In the genomic region with DNA sequence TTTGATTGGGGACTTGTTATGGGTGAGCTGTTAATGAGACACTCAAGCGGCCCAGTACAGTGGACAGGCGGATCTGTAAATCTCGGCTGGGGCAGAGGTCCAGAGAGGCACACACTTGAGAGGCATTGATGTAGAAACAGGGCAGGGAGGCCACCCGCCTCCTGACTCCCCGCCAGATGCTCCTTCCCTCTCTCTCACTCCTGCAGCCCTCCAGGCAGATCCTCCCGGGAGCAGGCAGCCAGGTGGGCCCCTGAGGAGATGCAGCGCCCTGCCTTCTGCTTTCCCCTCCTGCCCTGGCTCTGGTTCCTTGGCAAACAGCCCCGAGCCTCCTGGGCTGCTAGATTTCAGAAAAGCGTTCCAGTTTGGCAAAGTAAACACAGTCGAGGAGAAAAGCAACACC, we compare ENCODE assay signal across 11 cellular contexts. TPM values are rescaled to one million over a fixed set of nuclear protein-coding genes. Genes with fewer than 3 reads are reported as not detected.
A peak's percentile ranks its signal among the peaks of the same experiment; 100 is the strongest.
DNase-seq lines count a peak whose midpoint lies in the region; ATAC-seq, FAIRE-seq and TF ChIP-seq lines count a peak whose summit lies in the region.
"Had no signal": no experiment of that assay in that cellular context is flagged by ENCODE, and none has a peak within 500 bp of the region (broad histone marks: within the 10 kb centered on the region; RNA-seq: fewer than 3 reads in every experiment).

No MANE protein-coding gene starts in this region.

- peak; percentile 83 for ATAC-seq in sciatic nerve
- ATAC-seq in GM21367 (IDR thresholded peaks at IDR 0.05; ENCODE audit: unreplicated experiment) = no peak
- ATAC-seq: GM12878 had no signal

- DNase-seq in NCI-H345 (lab: John Stamatoyannopoulos, UW) (peak; percentile 50), cerebellar cortex (ENCODE audit: low spot score) (peak; percentile 88), sciatic nerve (ENCODE audit: low spot score) (no peak), small intestine (no peak)
- DNase-seq in stimulated activated CD4-positive, alpha-beta T cell treated with anti-CD3 and anti-CD28 coated beads, Interleukin-15, amount 100 ng/mL, for 24 hours = no peak
- DNase-seq: activated T-cell treated with anti-CD3 and anti-CD28 coated beads, Interleukin-2, amount 50 U/mL, for 1 hour; Caco-2 had no signal

- 17 to 22% (median 22%) methylated on average over 9 to 10 of the region's 10 CpGs for WGBS in small intestine, 3 donors

- H3K9me3 ChIP-seq in HEK293 (ENCODE audit: control insufficient read depth, insufficient read depth, low read depth, low read length) (no peaks in the 10 kb centered on the region), small intestine (ENCODE audit: control insufficient read depth, low read depth) (no peaks in the 10 kb centered on the region)
- H3K9me3 ChIP-seq: Caco-2 had no signal

- TF ChIP-seq CTCF in HEK293 (tag by site-specific recombination; IDR thresholded peaks at IDR 0.05) = no peak

- POLR2A ChIA-PET in HEK293 (lab: Yijun Ruan, JAX) = no interaction called here

- intact Hi-C loops in sciatic nerve (cut with DNase I) = no loop called here

- H3K4me1 ChIP-seq in HEK293 (ENCODE audit: control insufficient read depth, insufficient read depth, low read length) (peaks cover 6% of the 10 kb centered on the region; the same call in 1 of the 2 replicates), small intestine (ENCODE audit: control insufficient read depth in 2 of 2, insufficient read depth in 1 of 2, low read depth in 1 of 2, low read length in 1 of 2) (no peaks in the 10 kb centered on the region)
- H3K4me1 ChIP-seq: Caco-2 had no signal

- H3K27me3 ChIP-seq in small intestine (ENCODE audit: control insufficient read depth in 2 of 2, insufficient read depth in 2 of 2, low read length in 2 of 2) = peaks cover 0 to 5% of the 10 kb centered on the region in 2 donors

- H3K36me3 ChIP-seq in HEK293 (ENCODE audit: control insufficient read depth in 2 of 2, insufficient read depth in 1 of 2, low read length in 2 of 2) (no peaks in the 10 kb centered on the region), small intestine (ENCODE audit: control insufficient read depth in 2 of 2, insufficient read depth in 2 of 2, low read length in 2 of 2) (no peaks in the 10 kb centered on the region)

- FAIRE-seq in small intestine (lab: Jason Lieb, UNC) = no peak
- FAIRE-seq: bronchial epithelial cell, GM12878 had no signal

- CTCF ChIA-PET in HEK293 (lab: Yijun Ruan, JAX) = interaction anchor here (0.8 to 2.7 kb wide), 3 partner anchors 14 to 175 kb away, joined by 4 to 20 read pairs (median 17); no protein-coding TSS in a partner anchor

- no peak overlapping the region for H3K4me3 ChIP-seq in HEK293 (ENCODE audit: low read depth, low read length)
- no peak overlapping the region for H3K4me3 ChIP-seq in small intestine (ENCODE audit: low read depth in 1 of 2, low read length in 2 of 2)
- H3K4me3 ChIP-seq: GM12878 had no signal

- no peak overlapping the region for H3K27ac ChIP-seq in HEK293 (ENCODE audit: extremely low read depth, low read depth, low read length)
- no peak overlapping the region for H3K27ac ChIP-seq in small intestine (ENCODE audit: low read depth in 1 of 2, low read length in 1 of 2)

TF ChIP-seq in HEK293, 187 proteins besides CTCF, POLR2A, EP300 and RAD21 (continues in another document):
- TF ChIP-seq ZNF76 (tag by site-specific recombination; IDR thresholded peaks at IDR 0.05; ENCODE audit: borderline replicate concordance, low read depth) (no peak), ZSCAN23 (tag by site-specific recombination; IDR thresholded peaks at IDR 0.05) (no peak), ZNF146 (tag by site-specific recombination; IDR thresholded peaks at IDR 0.05) (no peak), GLIS2 (tag by site-specific recombination; IDR thresholded peaks at IDR 0.05) (peak; percentile 62), ZNF133 (tag by site-specific recombination; IDR thresholded peaks at IDR 0.05) (no peak), ZNF350 (tag by site-specific recombination; IDR thresholded peaks at IDR 0.05) (no peak), ZNF623 (tag by site-specific recombination; IDR thresholded peaks at IDR 0.05) (no peak), ZNF707 (tag by site-specific recombination; IDR thresholded peaks at IDR 0.05) (no peak), ZNF571 (tag by site-specific recombination; IDR thresholded peaks at IDR 0.05) (no peak), ZNF561 (tag by site-specific recombination; IDR thresholded peaks at IDR 0.05; ENCODE audit: borderline replicate concordance) (no peak), ZNF768 (tag by site-specific recombination; IDR thresholded peaks at IDR 0.05) (no peak), OSR2 (tag by site-specific recombination; IDR thresholded peaks at IDR 0.05) (no peak), ZNF548 (tag by site-specific recombination; IDR thresholded peaks at IDR 0.05) (no peak), ZNF335 (tag by site-specific recombination; conservative IDR thresholded peaks at IDR 0.05) (peak; percentile 59), HOXA7 (CRISPR knock-in tag; IDR thresholded peaks at IDR 0.05; ENCODE audit: borderline replicate concordance) (no peak), GFI1B (tag by site-specific recombination; IDR thresholded peaks at IDR 0.05) (no peak), ZNF391 (tag by site-specific recombination; IDR thresholded peaks at IDR 0.05; ENCODE audit: borderline replicate concordance, low read depth) (no peak), ZNF223 (tag by site-specific recombination; IDR thresholded peaks at IDR 0.05) (no peak)
- TF ChIP-seq, protein P1, sequence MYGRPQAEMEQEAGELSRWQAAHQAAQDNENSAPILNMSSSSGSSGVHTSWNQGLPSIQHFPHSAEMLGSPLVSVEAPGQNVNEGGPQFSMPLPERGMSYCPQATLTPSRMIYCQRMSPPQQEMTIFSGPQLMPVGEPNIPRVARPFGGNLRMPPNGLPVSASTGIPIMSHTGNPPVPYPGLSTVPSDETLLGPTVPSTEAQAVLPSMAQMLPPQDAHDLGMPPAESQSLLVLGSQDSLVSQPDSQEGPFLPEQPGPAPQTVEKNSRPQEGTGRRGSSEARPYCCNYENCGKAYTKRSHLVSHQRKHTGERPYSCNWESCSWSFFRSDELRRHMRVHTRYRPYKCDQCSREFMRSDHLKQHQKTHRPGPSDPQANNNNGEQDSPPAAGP (tag by site-specific recombination; IDR thresholded peaks at IDR 0.05) = no peak
- TF ChIP-seq, protein P2, sequence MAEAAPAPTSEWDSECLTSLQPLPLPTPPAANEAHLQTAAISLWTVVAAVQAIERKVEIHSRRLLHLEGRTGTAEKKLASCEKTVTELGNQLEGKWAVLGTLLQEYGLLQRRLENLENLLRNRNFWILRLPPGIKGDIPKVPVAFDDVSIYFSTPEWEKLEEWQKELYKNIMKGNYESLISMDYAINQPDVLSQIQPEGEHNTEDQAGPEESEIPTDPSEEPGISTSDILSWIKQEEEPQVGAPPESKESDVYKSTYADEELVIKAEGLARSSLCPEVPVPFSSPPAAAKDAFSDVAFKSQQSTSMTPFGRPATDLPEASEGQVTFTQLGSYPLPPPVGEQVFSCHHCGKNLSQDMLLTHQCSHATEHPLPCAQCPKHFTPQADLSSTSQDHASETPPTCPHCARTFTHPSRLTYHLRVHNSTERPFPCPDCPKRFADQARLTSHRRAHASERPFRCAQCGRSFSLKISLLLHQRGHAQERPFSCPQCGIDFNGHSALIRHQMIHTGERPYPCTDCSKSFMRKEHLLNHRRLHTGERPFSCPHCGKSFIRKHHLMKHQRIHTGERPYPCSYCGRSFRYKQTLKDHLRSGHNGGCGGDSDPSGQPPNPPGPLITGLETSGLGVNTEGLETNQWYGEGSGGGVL (tag by site-specific recombination; IDR thresholded peaks at IDR 0.05) = peak; percentile 44
- TF ChIP-seq, protein P3, sequence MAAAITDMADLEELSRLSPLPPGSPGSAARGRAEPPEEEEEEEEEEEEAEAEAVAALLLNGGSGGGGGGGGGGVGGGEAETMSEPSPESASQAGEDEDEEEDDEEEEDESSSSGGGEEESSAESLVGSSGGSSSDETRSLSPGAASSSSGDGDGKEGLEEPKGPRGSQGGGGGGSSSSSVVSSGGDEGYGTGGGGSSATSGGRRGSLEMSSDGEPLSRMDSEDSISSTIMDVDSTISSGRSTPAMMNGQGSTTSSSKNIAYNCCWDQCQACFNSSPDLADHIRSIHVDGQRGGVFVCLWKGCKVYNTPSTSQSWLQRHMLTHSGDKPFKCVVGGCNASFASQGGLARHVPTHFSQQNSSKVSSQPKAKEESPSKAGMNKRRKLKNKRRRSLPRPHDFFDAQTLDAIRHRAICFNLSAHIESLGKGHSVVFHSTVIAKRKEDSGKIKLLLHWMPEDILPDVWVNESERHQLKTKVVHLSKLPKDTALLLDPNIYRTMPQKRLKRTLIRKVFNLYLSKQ (tag by site-specific recombination; IDR thresholded peaks at IDR 0.05; ENCODE audit: borderline replicate concordance) = no peak
- TF ChIP-seq, protein P4, sequence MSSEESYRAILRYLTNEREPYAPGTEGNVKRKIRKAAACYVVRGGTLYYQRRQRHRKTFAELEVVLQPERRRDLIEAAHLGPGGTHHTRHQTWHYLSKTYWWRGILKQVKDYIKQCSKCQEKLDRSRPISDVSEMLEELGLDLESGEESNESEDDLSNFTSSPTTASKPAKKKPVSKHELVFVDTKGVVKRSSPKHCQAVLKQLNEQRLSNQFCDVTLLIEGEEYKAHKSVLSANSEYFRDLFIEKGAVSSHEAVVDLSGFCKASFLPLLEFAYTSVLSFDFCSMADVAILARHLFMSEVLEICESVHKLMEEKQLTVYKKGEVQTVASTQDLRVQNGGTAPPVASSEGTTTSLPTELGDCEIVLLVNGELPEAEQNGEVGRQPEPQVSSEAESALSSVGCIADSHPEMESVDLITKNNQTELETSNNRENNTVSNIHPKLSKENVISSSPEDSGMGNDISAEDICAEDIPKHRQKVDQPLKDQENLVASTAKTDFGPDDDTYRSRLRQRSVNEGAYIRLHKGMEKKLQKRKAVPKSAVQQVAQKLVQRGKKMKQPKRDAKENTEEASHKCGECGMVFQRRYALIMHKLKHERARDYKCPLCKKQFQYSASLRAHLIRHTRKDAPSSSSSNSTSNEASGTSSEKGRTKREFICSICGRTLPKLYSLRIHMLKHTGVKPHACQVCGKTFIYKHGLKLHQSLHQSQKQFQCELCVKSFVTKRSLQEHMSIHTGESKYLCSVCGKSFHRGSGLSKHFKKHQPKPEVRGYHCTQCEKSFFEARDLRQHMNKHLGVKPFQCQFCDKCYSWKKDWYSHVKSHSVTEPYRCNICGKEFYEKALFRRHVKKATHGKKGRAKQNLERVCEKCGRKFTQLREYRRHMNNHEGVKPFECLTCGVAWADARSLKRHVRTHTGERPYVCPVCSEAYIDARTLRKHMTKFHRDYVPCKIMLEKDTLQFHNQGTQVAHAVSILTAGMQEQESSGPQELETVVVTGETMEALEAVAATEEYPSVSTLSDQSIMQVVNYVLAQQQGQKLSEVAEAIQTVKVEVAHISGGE (tag by site-specific recombination; conservative IDR thresholded peaks at IDR 0.05; ENCODE audit: low read depth) = no peak

RNA-seq across cellular contexts. Expression of a gene that starts 29.2 kb away (rescaled TPM):
- 0.49 TPM for total RNA-seq in sciatic nerve
- polyA plus RNA-seq in small intestine = 1 to 10 TPM; 4.8 to 8.1 (median 5.7) TPM

Comparison
In these comparisons a context has a peak if more than half of its experiments do, and no peak if none do; other contexts are left out.
1. DNase-seq: peak in NCI-H345 (single experiment) and cerebellar cortex (single experiment); none in sciatic nerve (single experiment), stimulated activated CD4-positive, alpha-beta T cell treated with anti-CD3 and anti-CD28 coated beads, Interleukin-15, amount 100 ng/mL, for 24 hours (single experiment) and small intestine (single experiment).